In the genomic region with DNA sequence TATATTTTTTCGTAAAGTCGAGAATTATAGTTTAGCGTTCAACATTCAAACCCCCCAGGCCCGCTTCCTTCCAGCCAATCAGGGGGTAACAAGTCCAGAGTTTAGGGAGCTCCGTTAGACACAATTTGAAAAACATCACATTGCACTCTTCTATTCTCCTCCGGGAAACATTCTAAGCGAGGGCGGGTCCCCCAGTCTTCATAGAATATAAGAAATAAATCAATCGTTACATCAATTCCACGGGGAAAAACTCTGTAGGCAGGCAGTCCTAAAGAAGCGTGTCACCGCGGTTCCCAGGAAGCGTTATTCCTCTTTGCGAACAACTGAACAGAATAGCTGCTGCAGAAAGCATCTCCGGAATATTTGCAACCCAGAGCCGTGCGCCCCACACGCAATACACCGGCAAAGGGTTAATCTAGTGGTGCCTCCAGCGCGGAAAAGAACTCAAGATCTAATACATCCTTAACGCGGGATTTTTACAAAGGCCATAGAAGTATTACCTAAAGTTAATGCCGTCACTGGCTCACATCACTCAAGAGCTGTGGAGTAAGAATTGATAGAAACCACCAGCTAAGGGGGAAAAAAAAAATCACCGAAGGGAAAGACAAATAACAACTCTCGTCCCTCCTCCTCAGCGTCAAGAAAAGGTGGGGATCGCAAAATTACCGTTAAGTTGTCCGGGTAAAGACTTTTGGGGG, we compare ENCODE assay signal across 1 cellular context.
TF ChIP-seq lines count a peak whose summit lies in the region.

No MANE protein-coding gene starts in this region.

TF ChIP-seq in HepG2, 621 proteins besides CTCF, POLR2A, EP300 and RAD21 (continued from another document):
- TF ChIP-seq, protein P1, sequence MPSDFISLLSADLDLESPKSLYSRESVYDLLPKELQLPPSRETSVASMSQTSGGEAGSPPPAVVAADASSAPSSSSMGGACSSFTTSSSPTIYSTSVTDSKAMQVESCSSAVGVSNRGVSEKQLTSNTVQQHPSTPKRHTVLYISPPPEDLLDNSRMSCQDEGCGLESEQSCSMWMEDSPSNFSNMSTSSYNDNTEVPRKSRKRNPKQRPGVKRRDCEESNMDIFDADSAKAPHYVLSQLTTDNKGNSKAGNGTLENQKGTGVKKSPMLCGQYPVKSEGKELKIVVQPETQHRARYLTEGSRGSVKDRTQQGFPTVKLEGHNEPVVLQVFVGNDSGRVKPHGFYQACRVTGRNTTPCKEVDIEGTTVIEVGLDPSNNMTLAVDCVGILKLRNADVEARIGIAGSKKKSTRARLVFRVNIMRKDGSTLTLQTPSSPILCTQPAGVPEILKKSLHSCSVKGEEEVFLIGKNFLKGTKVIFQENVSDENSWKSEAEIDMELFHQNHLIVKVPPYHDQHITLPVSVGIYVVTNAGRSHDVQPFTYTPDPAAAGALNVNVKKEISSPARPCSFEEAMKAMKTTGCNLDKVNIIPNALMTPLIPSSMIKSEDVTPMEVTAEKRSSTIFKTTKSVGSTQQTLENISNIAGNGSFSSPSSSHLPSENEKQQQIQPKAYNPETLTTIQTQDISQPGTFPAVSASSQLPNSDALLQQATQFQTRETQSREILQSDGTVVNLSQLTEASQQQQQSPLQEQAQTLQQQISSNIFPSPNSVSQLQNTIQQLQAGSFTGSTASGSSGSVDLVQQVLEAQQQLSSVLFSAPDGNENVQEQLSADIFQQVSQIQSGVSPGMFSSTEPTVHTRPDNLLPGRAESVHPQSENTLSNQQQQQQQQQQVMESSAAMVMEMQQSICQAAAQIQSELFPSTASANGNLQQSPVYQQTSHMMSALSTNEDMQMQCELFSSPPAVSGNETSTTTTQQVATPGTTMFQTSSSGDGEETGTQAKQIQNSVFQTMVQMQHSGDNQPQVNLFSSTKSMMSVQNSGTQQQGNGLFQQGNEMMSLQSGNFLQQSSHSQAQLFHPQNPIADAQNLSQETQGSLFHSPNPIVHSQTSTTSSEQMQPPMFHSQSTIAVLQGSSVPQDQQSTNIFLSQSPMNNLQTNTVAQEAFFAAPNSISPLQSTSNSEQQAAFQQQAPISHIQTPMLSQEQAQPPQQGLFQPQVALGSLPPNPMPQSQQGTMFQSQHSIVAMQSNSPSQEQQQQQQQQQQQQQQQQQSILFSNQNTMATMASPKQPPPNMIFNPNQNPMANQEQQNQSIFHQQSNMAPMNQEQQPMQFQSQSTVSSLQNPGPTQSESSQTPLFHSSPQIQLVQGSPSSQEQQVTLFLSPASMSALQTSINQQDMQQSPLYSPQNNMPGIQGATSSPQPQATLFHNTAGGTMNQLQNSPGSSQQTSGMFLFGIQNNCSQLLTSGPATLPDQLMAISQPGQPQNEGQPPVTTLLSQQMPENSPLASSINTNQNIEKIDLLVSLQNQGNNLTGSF (CRISPR knock-in tag; IDR thresholded peaks at IDR 0.05) = no peak
- TF ChIP-seq KMT2B (CRISPR knock-in tag; IDR thresholded peaks at IDR 0.05) (peak; percentile 46), ZNF121 (CRISPR knock-in tag; IDR thresholded peaks at IDR 0.05) (no peak), KDM5A (IDR thresholded peaks at IDR 0.05; ENCODE audit: borderline replicate concordance, low read length) (peak; percentile 6; the same call in 1 of the 2 replicates)
